In genomic region chr17:69223809-69224208, GRCh38 we compare ENCODE assay signal across 10 cellular contexts.
DNase-seq lines count a peak whose midpoint lies in the region; ATAC-seq and TF ChIP-seq lines count a peak whose summit lies in the region.
"Had no signal": no experiment of that assay in that cellular context is flagged by ENCODE, and none has a peak within 500 bp of the region (broad histone marks: within the 10 kb centered on the region; RNA-seq: fewer than 3 reads in every experiment).

No MANE protein-coding gene starts in this region.

- TF ChIP-seq POLR2A in GM18505 (IDR thresholded peaks at IDR 0.05; ENCODE audit: borderline replicate concordance, extremely low read depth, insufficient read depth, insufficient read length) = no peak

- DNase-seq in kidney glomerular epithelial cell (lab: John Stamatoyannopoulos, UW) (peak; percentile 49), NOMO-1 (lab: John Stamatoyannopoulos, UW; ENCODE audit: unreplicated experiment in 2 of 2) (no peak), HPDE6-E6E7 (ENCODE audit: extremely low spot score) (no peak), NOMO-1 treated with dmso at 0.1 percent for 144 hours (lab: John Stamatoyannopoulos, UW; ENCODE audit: unreplicated experiment) (no peak), RPMI8226 (no peak)
- DNase-seq: substantia nigra had no signal

- ATAC-seq in GM18505 (IDR thresholded peaks at IDR 0.05; ENCODE audit: unreplicated experiment) (peak; percentile 98), GM21529 (IDR thresholded peaks at IDR 0.05; ENCODE audit: unreplicated experiment) (peak; percentile 97), HG03520 (IDR thresholded peaks at IDR 0.05; ENCODE audit: unreplicated experiment) (peak; percentile 96)
- ATAC-seq: HCT116 had no signal
